Comparison of ENCODE assay signal across 9 cellular contexts in the genomic region with DNA sequence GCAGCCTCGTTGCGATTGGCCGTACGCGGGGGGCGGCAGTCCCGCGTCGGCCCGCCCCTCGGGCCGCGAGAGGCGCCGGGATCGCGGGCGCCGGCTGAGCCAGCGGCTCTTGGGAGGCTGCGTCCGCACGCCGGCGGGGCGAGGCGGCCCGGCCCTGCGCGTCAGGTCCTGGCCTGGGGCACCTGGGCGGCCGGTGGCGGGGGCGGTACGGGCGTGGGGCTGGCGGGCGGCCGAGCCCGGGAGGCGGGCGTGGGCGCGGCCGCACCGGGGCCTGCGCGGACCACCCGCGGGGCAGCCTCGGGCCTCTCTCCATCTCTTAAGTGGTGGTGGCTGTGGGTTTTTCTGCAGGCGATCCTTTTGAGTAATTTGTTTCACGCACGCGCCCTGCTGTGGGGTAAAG. TPM values are rescaled to one million over a fixed set of nuclear protein-coding genes. Genes with fewer than 3 reads are reported as not detected.
DNase-seq lines count a peak whose midpoint lies in the region; ATAC-seq, FAIRE-seq and TF ChIP-seq lines count a peak whose summit lies in the region.
"Not testable (repeated sequence)": the region's sequence is repeated elsewhere in the genome, so short reads cannot be mapped to it uniquely, and the experiment has no call there.
"Had no signal": no experiment of that assay in that cellular context is flagged by ENCODE, and none has a peak within 500 bp of the region (broad histone marks: within the 10 kb centered on the region; RNA-seq: fewer than 3 reads in every experiment).

No MANE protein-coding gene starts in this region.

- intact Hi-C loops in pancreas (cut with DNase I); tibial artery (cut with DNase I; ENCODE audit: low total_unique reads): not testable (repeated sequence)

- H3K36me3 ChIP-seq in SK-N-MC (ENCODE audit: insufficient read depth, low read length); pancreas: not testable (repeated sequence)
- H3K36me3 ChIP-seq in tibial artery: peaks cover 9 to 24% (median 9%) of the 10 kb centered on the region in 3 donors

- DNase-seq in EL (peak; percentile 28), iPS-NIHi11 (ENCODE audit: low spot score) (peak; percentile 8), pancreas (peak in 5 of 6 donors; percentile 68 to 82 (median 72)), tibial artery (peak in 1 of 2 donors; percentile 64)
- DNase-seq in SK-N-MC (ENCODE audit: low read depth, low spot score): not testable (repeated sequence)
- peak; percentile 75 for DNase-seq in activated effector memory CD4-positive, alpha-beta T cell treated with anti-CD3 and anti-CD28 coated beads, Interleukin-2, amount 50 U/mL, for 16 hours
- peak in 2 of 3 experiments; percentile 12 to 35 for DNase-seq in effector memory CD8-positive, alpha-beta T cell

- peak; percentile 31 for ATAC-seq in HG02642 (IDR thresholded peaks at IDR 0.05; ENCODE audit: poor library complexity, unreplicated experiment)
- peak; percentile 39 for ATAC-seq in effector memory CD8-positive, alpha-beta T cell (replicated peaks)
- ATAC-seq in pancreas: not testable (repeated sequence)

- not testable (repeated sequence) for H3K9ac ChIP-seq in SK-N-MC (ENCODE audit: insufficient read length)

- H3K27me3 ChIP-seq in pancreas, tibial artery: not testable (repeated sequence)

- H3K9me3 Mint-ChIP-seq in effector memory CD8-positive, alpha-beta T cell: not testable (repeated sequence)

- TF ChIP-seq CTCF in pancreas (IDR thresholded peaks at IDR 0.05); tibial artery (IDR thresholded peaks at IDR 0.05): not testable (repeated sequence)

- not testable (repeated sequence) for H3K27me3 Mint-ChIP-seq in effector memory CD8-positive, alpha-beta T cell

- FAIRE-seq in pancreas (lab: Jason Lieb, UNC): not testable (repeated sequence)

- H3K4me1 ChIP-seq in pancreas: not testable (repeated sequence)
- H3K4me1 ChIP-seq in tibial artery: peaks cover 0 to 23% (median 11%) of the 10 kb centered on the region in 4 donors

- H3K4me3 ChIP-seq in SK-N-MC (peak overlapping the region; percentile 74), pancreas (peak overlapping the region; percentile 7 to 45 (median 28)), tibial artery (peak overlapping the region; percentile 54 to 55)

- peak overlapping the region; percentile 90 to 91 for H3K4me3 Mint-ChIP-seq in effector memory CD8-positive, alpha-beta T cell

- peak overlapping the region; percentile 85 to 93 for H3K27ac Mint-ChIP-seq in effector memory CD8-positive, alpha-beta T cell

- 0% methylated on average over 9 to 40 of the region's 55 CpGs for WGBS in pancreas, 2 donors

- not testable (repeated sequence) for H3K36me3 Mint-ChIP-seq in effector memory CD8-positive, alpha-beta T cell (ENCODE audit: insufficient read depth)

- H3K4me1 Mint-ChIP-seq in effector memory CD8-positive, alpha-beta T cell (ENCODE audit: low read depth in 2 of 2): peaks cover 32 to 33% of the 10 kb centered on the region in 2 donors

- not testable (repeated sequence) for H3K27ac ChIP-seq in SK-N-MC, pancreas
- peak overlapping the region in 1 of 2 donors; percentile 65 for H3K27ac ChIP-seq in tibial artery

- H3K9me3 ChIP-seq in SK-N-MC (ENCODE audit: low read depth, low read length); pancreas; tibial artery: not testable (repeated sequence)

RNA-seq across cellular contexts. Expression of gene GOLGA6L26, which starts 30.3 kb away (rescaled TPM):
- not detected for total RNA-seq in pancreas
- polyA plus RNA-seq in pancreas: not detected
- total RNA-seq: temporal lobe had no signal

RNA-seq across cellular contexts. Expression of gene GOLGA8S, which starts 50.9 kb away (rescaled TPM):
- total RNA-seq in pancreas: 1 to 10 TPM in 3 of 6 donors, under 1 TPM in 3; 0.37 to 1.6 (median 1.1) TPM
- polyA plus RNA-seq in pancreas: under 1 TPM; 0.21 to 0.34 TPM
